In genomic region chr11:78228467-78228866, GRCh38 we compare ENCODE assay signal across 8 cellular contexts. TPM values are rescaled to one million over a fixed set of nuclear protein-coding genes. Genes with fewer than 3 reads are reported as not detected.
A peak's percentile ranks its signal among the peaks of the same experiment; 100 is the strongest.
DNase-seq lines count a peak whose midpoint lies in the region; ATAC-seq and TF ChIP-seq lines count a peak whose summit lies in the region.

No MANE protein-coding gene starts in this region.

- no peaks in the 10 kb centered on the region for H3K36me3 ChIP-seq in SJCRH30

- peaks cover 36% of the 10 kb centered on the region for H3K4me1 Mint-ChIP-seq in nephron

- H3K4me3 Mint-ChIP-seq in nephron = no peak overlapping the region

- no peak overlapping the region for H3K4me3 ChIP-seq in SJCRH30

- peak overlapping the region in 2 of 3 experiments; percentile 31 to 63 for H3K27ac Mint-ChIP-seq in nephron

- H3K9me3 ChIP-seq in SJCRH30 (replicated peaks) = no peaks in the 10 kb centered on the region

- peak; percentile 58 to 61 (median 58) for TF ChIP-seq CTCF in nephron (IDR thresholded peaks at IDR 0.05; ENCODE audit: unreplicated experiment in 3 of 3)

- DNase-seq in GF-D8 (lab: John Stamatoyannopoulos, UW) (peak; percentile 56), HCEC 1CT (peak; percentile 50), NCI-H1105 (lab: John Stamatoyannopoulos, UW) (peak; percentile 50), SJCRH30 (peak; percentile 47 to 81), occipital lobe (lab: John Stamatoyannopoulos, UW) (no peak)
- DNase-seq in stimulated activated CD4-positive, alpha-beta T cell treated with anti-CD3 and anti-CD28 coated beads, Interleukin-4, amount 100 ng/mL, for 4 hours = no peak

- H3K36me3 Mint-ChIP-seq in nephron (ENCODE audit: low read depth) = peaks cover 15% of the 10 kb centered on the region

- no peaks in the 10 kb centered on the region for H3K9me3 Mint-ChIP-seq in nephron

- H3K4me1 ChIP-seq in SJCRH30 = no peaks in the 10 kb centered on the region

- H3K27ac ChIP-seq in SJCRH30 = no peak overlapping the region

- no peaks in the 10 kb centered on the region for H3K27me3 Mint-ChIP-seq in nephron (ENCODE audit: low read depth)

- ATAC-seq in esophagus mucosa = peak; percentile 66

- no peaks in the 10 kb centered on the region for H3K27me3 ChIP-seq in SJCRH30

RNA-seq across cellular contexts. Expression of gene USP35, which starts 39.7 kb away (rescaled TPM):
- 3.0 and 5.1 TPM in 2 replicates for total RNA-seq in SJCRH30 (2014; rRNA removed; shearing (Covaris generic))
- total RNA-seq in esophagus mucosa = 3.5 TPM
- 10.8 TPM for total RNA-seq in occipital lobe

RNA-seq across cellular contexts. Expression of gene KCTD21, which starts 40.0 kb away (rescaled TPM):
- 2.2 TPM in 2 replicates for total RNA-seq in SJCRH30 (2014; rRNA removed; shearing (Covaris generic))
- total RNA-seq in esophagus mucosa (8.4 TPM), occipital lobe (6.4 TPM)

Comparison
In these comparisons a context has a peak if more than half of its experiments do, and no peak if none do; other contexts are left out.
1. DNase-seq: peak in GF-D8 (single experiment), HCEC 1CT (single experiment), NCI-H1105 (single experiment) and SJCRH30 (2 of 2); none in stimulated activated CD4-positive, alpha-beta T cell treated with anti-CD3 and anti-CD28 coated beads, Interleukin-4, amount 100 ng/mL, for 4 hours (0 of 2) and occipital lobe (single experiment).